In the genomic region with DNA sequence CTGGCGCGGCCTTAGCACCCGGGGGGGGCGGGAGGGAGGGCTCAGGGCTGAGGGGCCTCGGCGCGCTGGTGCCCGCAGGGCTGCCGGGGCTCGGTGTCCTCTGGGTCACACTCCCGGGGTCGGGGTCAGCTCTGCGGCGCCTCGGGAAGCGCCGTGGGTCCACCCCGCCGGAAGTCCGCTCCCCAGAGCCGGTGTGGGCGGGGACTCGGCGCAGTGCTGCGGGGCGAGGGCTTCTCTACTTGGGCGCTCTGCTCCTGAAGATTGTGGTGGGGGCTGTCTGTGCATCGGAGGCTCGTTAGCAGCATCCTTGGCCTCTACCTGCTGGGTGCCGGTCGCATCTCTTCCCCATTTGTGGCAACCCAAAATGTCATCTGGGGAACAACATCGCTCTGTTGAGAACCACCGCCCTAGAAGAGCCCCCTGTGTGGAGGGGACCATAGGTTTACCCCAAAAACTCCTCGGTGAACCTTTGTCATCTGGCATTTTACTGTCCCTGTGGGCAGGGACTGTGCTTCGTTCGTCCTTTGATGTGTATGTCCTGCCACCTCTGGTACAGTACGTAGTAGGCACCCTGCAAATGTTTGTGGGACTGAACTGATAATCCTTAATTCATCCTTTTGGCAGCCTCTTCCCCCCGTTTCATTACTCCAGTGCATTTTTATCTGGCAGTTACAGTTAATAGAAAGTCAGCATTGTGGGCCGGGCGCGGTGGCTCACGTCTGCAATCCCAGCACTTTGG, we compare ENCODE assay signal across 7 cellular contexts. TPM values are rescaled to one million over a fixed set of nuclear protein-coding genes. Genes with fewer than 3 reads are reported as not detected.
DNase-seq lines count a peak whose midpoint lies in the region; ATAC-seq and TF ChIP-seq lines count a peak whose summit lies in the region.

No MANE protein-coding gene starts in this region.

- TF ChIP-seq CTCF in GM12875 (IDR thresholded peaks at IDR 0.05; ENCODE audit: borderline replicate concordance, insufficient read depth, low read depth, low read length): no peak

- peak overlapping the region; percentile 82 for H3K27ac ChIP-seq in Karpas-422 (ENCODE audit: low read length)

- peaks cover 52% of the 10 kb centered on the region for H3K79me2 ChIP-seq in Karpas-422 (ENCODE audit: low read length)

- H3K9ac ChIP-seq in Karpas-422 (ENCODE audit: low read length): peak overlapping the region; percentile 93

- H4K20me1 ChIP-seq in Karpas-422 (ENCODE audit: insufficient read depth, low read depth, low read length): peaks cover 20% of the 10 kb centered on the region; the same call in 1 of the 2 replicates

- 0 out of 2 replicates have a peak, but pooled peaks cover 3% of the 10 kb centered on the region for H3K36me3 ChIP-seq in Karpas-422 (ENCODE audit: insufficient read depth, low read length)

- ATAC-seq in GM21825 (IDR thresholded peaks at IDR 0.05; ENCODE audit: unreplicated experiment): peak; percentile 70

- peak overlapping the region; percentile 95 for H3K4me2 ChIP-seq in Karpas-422 (ENCODE audit: low read depth, low read length, poor library complexity, severe bottlenecking)

- no peaks in the 10 kb centered on the region for H3K9me3 ChIP-seq in Karpas-422 (ENCODE audit: low read length)

- H2AFZ ChIP-seq in Karpas-422 (ENCODE audit: low read length): peak overlapping the region; percentile 28; the same call in 1 of the 2 replicates

- peak overlapping the region; percentile 95 for H3K4me3 ChIP-seq in GM12875 (ENCODE audit: low read depth, low read length)
- peak overlapping the region; percentile 97 for H3K4me3 ChIP-seq in Karpas-422 (ENCODE audit: low read length)

- no peaks in the 10 kb centered on the region for H3K27me3 ChIP-seq in Karpas-422 (ENCODE audit: low read length)

- DNase-seq in Karpas-422 (peak; percentile 88), dermis blood vessel endothelial cell (peak; percentile 67), medulla oblongata (ENCODE audit: extremely low spot score) (peak; percentile 54)
- DNase-seq in activated CD4-positive, CD25-positive, alpha-beta regulatory T cell treated with anti-CD3 and anti-CD28 coated beads, Interleukin-2, amount 50 U/mL, for 72 hours: peak; percentile 77
- peak; percentile 9 to 38 for DNase-seq in stimulated activated CD8-positive, alpha-beta memory T cell treated with anti-CD3 and anti-CD28 coated beads, Interleukin-15, amount 100 ng/mL, for 4 hours (ENCODE audit: low read depth in 2 of 2)

- no peaks in the 10 kb centered on the region for H3K9me2 ChIP-seq in Karpas-422 (replicated peaks; ENCODE audit: insufficient read depth, low read length)

- peaks cover 55% of the 10 kb centered on the region for H3K4me1 ChIP-seq in Karpas-422 (ENCODE audit: low read length)

RNA-seq across cellular contexts. Expression of gene NAPG, which starts 0.6 kb away (rescaled TPM):
- 33.4 and 50.4 TPM in 2 replicates for total RNA-seq in Karpas-422 (2014; rRNA removed; shearing (Covaris generic); ENCODE audit: low replicate concordance)
- total RNA-seq in dermis blood vessel endothelial cell: 43.6 and 44.4 TPM in 2 replicates

Comparison
In these comparisons a context has a peak if more than half of its experiments do, and no peak if none do; other contexts are left out.
1. Peak in every context shown above with its lines: DNase-seq, ATAC-seq, H3K4me3 ChIP-seq and H3K27ac ChIP-seq.
2. DNase-seq: peak in every context shown above with its lines; median percentile 88 in Karpas-422; 77 in activated CD4-positive, CD25-positive, alpha-beta regulatory T cell treated with anti-CD3 and anti-CD28 coated beads, Interleukin-2, amount 50 U/mL, for 72 hours; 67 in dermis blood vessel endothelial cell; 54 in medulla oblongata; 24 in stimulated activated CD8-positive, alpha-beta memory T cell treated with anti-CD3 and anti-CD28 coated beads, Interleukin-15, amount 100 ng/mL, for 4 hours.